In the genomic region with DNA sequence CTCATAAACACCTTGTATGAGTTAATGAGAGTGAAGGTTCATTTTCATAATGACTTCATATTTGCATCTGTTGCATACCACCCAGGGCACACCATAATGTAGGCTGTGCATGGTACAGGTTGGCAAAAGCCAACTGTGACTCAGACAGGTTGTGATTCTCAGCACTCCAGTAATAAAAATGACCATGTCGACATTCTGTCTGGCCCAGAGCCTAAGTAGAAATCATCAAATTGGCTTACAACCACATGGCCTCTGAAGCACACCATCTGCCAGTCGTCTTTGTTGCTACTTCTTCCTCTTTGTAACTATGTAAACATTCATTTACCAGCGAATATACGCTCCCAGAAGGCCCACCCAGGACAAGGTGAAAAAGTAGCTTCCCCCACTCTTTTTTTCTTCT, we compare ENCODE assay signal across 18 cellular contexts.
A peak's percentile ranks its signal among the peaks of the same experiment; 100 is the strongest.
DNase-seq lines count a peak whose midpoint lies in the region; ATAC-seq, FAIRE-seq and TF ChIP-seq lines count a peak whose summit lies in the region.
"Had no signal": no experiment of that assay in that cellular context is flagged by ENCODE, and none has a peak within 500 bp of the region (broad histone marks: within the 10 kb centered on the region; RNA-seq: fewer than 3 reads in every experiment).

No MANE protein-coding gene starts in this region.

- H3K27me3 Mint-ChIP-seq in Calu3 (ENCODE audit: unreplicated experiment), result no peaks in the 10 kb centered on the region
- H3K27me3 Mint-ChIP-seq: CD4-positive, alpha-beta T cell had no signal

- H3K4me2 ChIP-seq in H1 (ENCODE audit: insufficient read depth in 1 of 2, low read depth in 2 of 2, low read length in 2 of 2), result no peak overlapping the region
- H3K4me2 ChIP-seq: A549 had no signal

- H3K4me1 Mint-ChIP-seq in Calu3 (ENCODE audit: low read depth, unreplicated experiment), result no peaks in the 10 kb centered on the region
- H3K4me1 Mint-ChIP-seq: immature natural killer cell, mesothelial cell of epicardium had no signal

- H3K27me3 ChIP-seq in H1 (replicated peaks in 1 of 4; ENCODE audit: control insufficient read depth in 3 of 4, extremely low read depth in 1 of 4, insufficient read depth in 3 of 4, low read length in 3 of 4) (no peaks in the 10 kb centered on the region), uterus (no peaks in the 10 kb centered on the region)
- H3K27me3 ChIP-seq: gastroesophageal sphincter had no signal

- no peak overlapping the region for H4K5ac ChIP-seq in H1 (ENCODE audit: insufficient read length, low read depth, low read length)

- H4K8ac ChIP-seq in H1 (ENCODE audit: extremely low read depth, insufficient read depth, low read length), result no peak overlapping the region

- no peaks in the 10 kb centered on the region for H3K79me1 ChIP-seq in H1 (ENCODE audit: low read depth, low read length)

- TF ChIP-seq EP300 in H1 (IDR thresholded peaks at IDR 0.05; ENCODE audit: borderline replicate concordance in 1 of 2, low read depth in 2 of 2, low read length in 2 of 2), result no peak

- no peaks in the 10 kb centered on the region for H3K9me3 ChIP-seq in H1 (ENCODE audit: insufficient read depth in 2 of 2, low read depth in 1 of 2, low read length in 1 of 2)
- H3K9me3 ChIP-seq in uterus, result no peaks in the 10 kb centered on the region
- H3K9me3 ChIP-seq: A549, gastroesophageal sphincter had no signal

- H3K4me3 ChIP-seq in H1 (ENCODE audit: extremely low read depth in 1 of 4, insufficient read depth in 2 of 4, low read depth in 3 of 4, low read length in 4 of 4) (no peak overlapping the region), uterus (no peak overlapping the region)
- H3K4me3 ChIP-seq: A549, gastroesophageal sphincter, skin epidermis had no signal

- 82% methylated on average over 4 of the region's 4 CpGs; no CpG with 5 or more reads in 1 of the 2 experiments for WGBS in H1 (ENCODE audit: extremely low coverage in 1 of 2, insufficient coverage in 1 of 2, insufficient read length in 1 of 2, insufficient replicate concordance in 2 of 2, low coverage in 1 of 2, low lambda C conversion rate in 2 of 2, missing lambda C conversion rate in 1 of 2), 2 experiments

- TF ChIP-seq POLR2A in H1 (IDR thresholded peaks at IDR 0.05; ENCODE audit: control extremely low read depth in 1 of 2, low read depth in 2 of 2, low read length in 2 of 2) (no peak), uterus (IDR thresholded peaks at IDR 0.05) (no peak)

- BruUV-seq in Calu3 (replicated peaks; lab: Mats Ljungman, UMichigan), result no TSS peak

- no peak overlapping the region for H3K27ac ChIP-seq in H1 (ENCODE audit: low read depth, low read length)
- no peak overlapping the region for H3K27ac ChIP-seq in uterus
- H3K27ac ChIP-seq: A549, gastroesophageal sphincter, skin epidermis had no signal

- POLR2A ChIA-PET in H1 (lab: Charles Lee; ENCODE audit: partially characterized antibody), result no interaction called here

- H3K9me3 Mint-ChIP-seq in Calu3 (ENCODE audit: low read depth, unreplicated experiment), result no peaks in the 10 kb centered on the region
- H3K9me3 Mint-ChIP-seq: mesothelial cell of epicardium had no signal

- no peak overlapping the region for H2AK5ac ChIP-seq in H1 (ENCODE audit: low read depth, low read length)

- DNase-seq in NCI-H2196 (lab: John Stamatoyannopoulos, UW; ENCODE audit: unreplicated experiment), result peak; percentile 6
- no peak for DNase-seq in NCI-H2196 treated with DMSO at 0.1 percent for 48 hours (lab: John Stamatoyannopoulos, UW; ENCODE audit: unreplicated experiment)
- DNase-seq in NCI-H82 treated with DMSO at 0.1 percent for 48 hours (lab: John Stamatoyannopoulos, UW; ENCODE audit: unreplicated experiment), result peak; percentile 97
- no peak for DNase-seq in H1 (ENCODE audit: low read depth in 1 of 2, low spot score in 2 of 2)
- DNase-seq in uterus, result peak; percentile 29 to 31
- DNase-seq in activated CD4-positive, CD25-positive, alpha-beta regulatory T cell treated with anti-CD3 and anti-CD28 coated beads, Interleukin-2, amount 50 U/mL, for 72 hours, result no peak
- DNase-seq in Calu3, result no peak
- DNase-seq: activated gamma-delta T cell; CD4-positive, alpha-beta T cell; immature natural killer cell; IMR-90; occipital lobe; stimulated activated naive CD4-positive, alpha-beta T cell treated with Interleukin-2 at 50 U/mL for 16 hours had no signal

- no peaks in the 10 kb centered on the region for H3K79me2 ChIP-seq in H1 (ENCODE audit: control insufficient read depth in 1 of 2, insufficient read depth in 2 of 2, low read length in 2 of 2)

- no peak overlapping the region for H3K14ac ChIP-seq in H1 (ENCODE audit: insufficient read length)

- FAIRE-seq in H1 (lab: Jason Lieb, UNC), result no peak
- FAIRE-seq: A549 had no signal

- H3K56ac ChIP-seq in H1 (replicated peaks; ENCODE audit: insufficient read length, low read depth, low read length), result no peak overlapping the region

- TF ChIP-seq CTCF in H1 (IDR thresholded peaks at IDR 0.05; ENCODE audit: control extremely low read depth in 1 of 3, insufficient read depth in 1 of 3, low read depth in 1 of 3, low read length in 3 of 3), result no peak
- no peak for TF ChIP-seq CTCF in uterus (IDR thresholded peaks at IDR 0.05)
- no peak for TF ChIP-seq CTCF in Calu3 (IDR thresholded peaks at IDR 0.05; ENCODE audit: unreplicated experiment)

- H3K27ac Mint-ChIP-seq in Calu3 (ENCODE audit: unreplicated experiment), result no peak overlapping the region
- H3K27ac Mint-ChIP-seq: CD4-positive, alpha-beta T cell; immature natural killer cell; mesothelial cell of epicardium had no signal

- H3K36me3 ChIP-seq in H1 (ENCODE audit: control insufficient read depth in 2 of 4, insufficient read depth in 4 of 4, low read length in 3 of 4), result no peaks in the 10 kb centered on the region
- H3K36me3 ChIP-seq in uterus, result no peaks in the 10 kb centered on the region
- H3K36me3 ChIP-seq: gastroesophageal sphincter had no signal

- H3K23me2 ChIP-seq in H1 (ENCODE audit: low read depth, low read length), result no peaks in the 10 kb centered on the region

- H3K4me3 Mint-ChIP-seq in Calu3 (ENCODE audit: low read depth, unreplicated experiment), result no peak overlapping the region
- H3K4me3 Mint-ChIP-seq: CD4-positive, alpha-beta T cell; immature natural killer cell; mesothelial cell of epicardium had no signal

- no peak overlapping the region for H2BK12ac ChIP-seq in H1 (ENCODE audit: low read depth, low read length)

- H3K9ac ChIP-seq in H1 (replicated peaks in 1 of 4; ENCODE audit: extremely low read depth in 1 of 4, low read depth in 3 of 4, low read length in 3 of 4), result no peak overlapping the region

- H4K20me1 ChIP-seq in H1 (replicated peaks in 1 of 2; ENCODE audit: control insufficient read depth in 1 of 2, insufficient read depth in 2 of 2, low read length in 2 of 2), result no peaks in the 10 kb centered on the region

- H3K23ac ChIP-seq in H1 (ENCODE audit: insufficient read length), result no peak overlapping the region

- no peak for TF ChIP-seq RAD21 in H1 (IDR thresholded peaks at IDR 0.05 in 1 of 2, conservative IDR thresholded peaks at IDR 0.05 in 1 of 2; ENCODE audit: low read depth in 2 of 2, low read length in 2 of 2)

- ATAC-seq in HG03571 (IDR thresholded peaks at IDR 0.05; ENCODE audit: unreplicated experiment), result no peak
- ATAC-seq: A549, gastroesophageal sphincter had no signal

- no peak overlapping the region for H2BK120ac ChIP-seq in H1 (replicated peaks; ENCODE audit: low read depth, low read length)

- H3K4me1 ChIP-seq in H1 (replicated peaks in 1 of 4; ENCODE audit: control insufficient read depth in 3 of 4, insufficient read depth in 4 of 4, low read length in 3 of 4) (no peaks in the 10 kb centered on the region), uterus (no peaks in the 10 kb centered on the region)
- H3K4me1 ChIP-seq: A549, gastroesophageal sphincter had no signal

- intact Hi-C loops in uterus (cut with DNase I; ENCODE audit: low total_unique reads) (no loop called here), Calu3 (cut with micrococcal nuclease; ENCODE audit: unreplicated experiment) (no loop called here)

- H3K36me3 Mint-ChIP-seq in Calu3 (ENCODE audit: insufficient read depth, unreplicated experiment), result no peaks in the 10 kb centered on the region
- H3K36me3 Mint-ChIP-seq: immature natural killer cell, mesothelial cell of epicardium had no signal

- CTCF ChIA-PET in H1 (lab: Charles Lee; ENCODE audit: partially characterized antibody), result no interaction called here
- CTCF ChIA-PET in Calu3 (lab: Charles Lee), result interaction anchor here (0.7 kb wide), 1 partner anchor 167 kb away, joined by 3 read pairs; no protein-coding TSS in a partner anchor

- H2BK5ac ChIP-seq in H1 (ENCODE audit: low read depth, low read length), result no peak overlapping the region

- H2BK15ac ChIP-seq in H1 (ENCODE audit: low read length), result no peak overlapping the region

- H3K18ac ChIP-seq in H1 (ENCODE audit: extremely low read depth, low read length), result no peak overlapping the region

- H3K4ac ChIP-seq in H1 (replicated peaks; ENCODE audit: insufficient read length, low read depth, low read length), result no peak overlapping the region

- no peak overlapping the region for H2BK20ac ChIP-seq in H1 (ENCODE audit: low read length)

- H4K91ac ChIP-seq in H1 (replicated peaks; ENCODE audit: insufficient read length, low read length), result no peak overlapping the region

- 0 out of 2 replicates have a peak overlapping the region, but pooled peaks have one; percentile 2 for H2AFZ ChIP-seq in H1 (ENCODE audit: low read length)

TF ChIP-seq in H1, 55 proteins besides CTCF, POLR2A, EP300 and RAD21:
- TF ChIP-seq CEBPB (IDR thresholded peaks at IDR 0.05; ENCODE audit: low read depth, low read length) (no peak), BACH1 (IDR thresholded peaks at IDR 0.05; ENCODE audit: low read length) (no peak), TBP (IDR thresholded peaks at IDR 0.05; ENCODE audit: low read depth, low read length) (no peak), ASH2L (IDR thresholded peaks at IDR 0.05; ENCODE audit: low read length) (no peak), SP2 (IDR thresholded peaks at IDR 0.05; ENCODE audit: low read length) (no peak), SP4 (IDR thresholded peaks at IDR 0.05; ENCODE audit: low read length) (no peak), RFX5 (IDR thresholded peaks at IDR 0.05; ENCODE audit: borderline replicate concordance, low read depth, low read length) (no peak), TCF12 (IDR thresholded peaks at IDR 0.05; ENCODE audit: low read depth, low read length) (no peak), KDM5A (IDR thresholded peaks at IDR 0.05; ENCODE audit: low read length) (no peak), BRCA1 (IDR thresholded peaks at IDR 0.05; ENCODE audit: low read depth, low read length) (no peak), RBBP5 (IDR thresholded peaks at IDR 0.05; ENCODE audit: borderline replicate concordance, low read depth, low read length) (no peak)
TF ChIP-seq in H1: peak in this region for 0.

Comparison
In these comparisons a context has a peak if more than half of its experiments do, and no peak if none do; other contexts are left out.
1. DNase-seq: peak in NCI-H2196 (single experiment), NCI-H82 treated with DMSO at 0.1 percent for 48 hours (single experiment) and uterus (2 of 2); none in NCI-H2196 treated with DMSO at 0.1 percent for 48 hours (single experiment), H1 (0 of 2), activated CD4-positive, CD25-positive, alpha-beta regulatory T cell treated with anti-CD3 and anti-CD28 coated beads, Interleukin-2, amount 50 U/mL, for 72 hours (single experiment) and Calu3 (single experiment).